Comparison of ENCODE assay signal across 11 cellular contexts in the genomic region with DNA sequence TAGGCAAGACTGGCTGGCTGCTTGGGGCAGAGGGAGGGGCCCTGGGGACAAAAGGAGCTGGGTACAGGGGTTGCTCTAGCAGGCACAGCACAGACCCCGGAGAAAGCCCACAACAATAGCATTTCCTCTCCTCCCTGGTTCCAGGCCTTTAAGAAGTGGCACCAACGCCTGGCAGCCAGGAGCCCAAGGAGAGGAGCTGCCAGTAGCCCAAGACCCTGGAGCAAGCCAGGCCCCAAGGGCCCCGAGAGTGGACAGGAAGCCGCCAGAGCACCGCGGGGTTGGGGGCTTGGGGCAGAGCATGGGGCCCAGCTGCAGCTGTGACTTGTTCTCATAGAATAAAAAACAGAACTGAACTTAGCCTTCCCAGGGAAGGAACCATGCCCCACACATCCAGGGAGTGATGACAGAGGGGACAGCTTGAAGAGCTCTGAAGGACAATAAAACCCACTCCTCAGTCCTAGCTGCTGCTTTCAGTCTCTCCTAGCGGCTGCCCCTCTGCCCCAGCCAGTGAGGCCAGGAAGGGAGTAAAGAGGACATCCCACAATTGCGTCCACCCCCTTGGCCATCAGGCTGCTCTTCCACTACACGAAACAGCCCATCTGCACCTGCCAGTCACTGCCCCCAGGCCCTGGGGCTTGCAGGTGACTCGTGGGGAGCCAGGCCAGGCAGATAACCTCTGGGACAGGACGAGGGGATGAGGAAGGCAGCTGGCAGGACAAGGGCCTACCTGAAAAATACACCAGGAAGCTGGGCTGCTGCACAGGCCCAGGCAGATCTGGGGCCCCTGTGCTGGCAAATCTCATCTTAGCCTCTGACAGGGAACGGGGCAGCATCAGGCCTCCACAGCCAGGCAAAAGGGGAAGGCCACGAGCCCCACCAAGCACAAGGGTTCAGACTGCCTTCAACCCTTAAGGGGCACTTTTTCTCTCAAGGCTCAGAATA. TPM values are rescaled to one million over a fixed set of nuclear protein-coding genes. Genes with fewer than 3 reads are reported as not detected.
DNase-seq lines count a peak whose midpoint lies in the region; ATAC-seq and TF ChIP-seq lines count a peak whose summit lies in the region.
"Had no signal": no experiment of that assay in that cellular context is flagged by ENCODE, and none has a peak within 500 bp of the region (broad histone marks: within the 10 kb centered on the region; RNA-seq: fewer than 3 reads in every experiment).

No MANE protein-coding gene starts in this region.

- H3K23me2 ChIP-seq in H9 (ENCODE audit: insufficient read length, low read depth, low read length, poor library complexity, severe bottlenecking) = no peaks in the 10 kb centered on the region

- H3K27ac ChIP-seq in H9 (ENCODE audit: insufficient read length, low read depth, low read length) = no peak overlapping the region
- peak overlapping the region; percentile 77 to 90 (median 86) for H3K27ac ChIP-seq in right lobe of liver
- no peak overlapping the region for H3K27ac ChIP-seq in effector memory CD4-positive, alpha-beta T cell (ENCODE audit: insufficient read depth, low read length, poor library complexity, severe bottlenecking)

- H3K4me3 ChIP-seq in right lobe of liver = no peak overlapping the region
- H3K4me3 ChIP-seq in effector memory CD4-positive, alpha-beta T cell (ENCODE audit: insufficient read depth, low read depth, low read length, poor library complexity, severe bottlenecking) = no peak overlapping the region

- no peak for TF ChIP-seq POLR2A in right lobe of liver (IDR thresholded peaks at IDR 0.05)

- H3K9ac ChIP-seq in H9 (ENCODE audit: extremely low read depth, insufficient read length, low read length) = no peak overlapping the region

- H3K27me3 Mint-ChIP-seq in H9 (ENCODE audit: low read depth) = peaks cover 1% of the 10 kb centered on the region; the same call in 1 of the 2 replicates
- no peaks in the 10 kb centered on the region for H3K27me3 Mint-ChIP-seq in chondrocyte (ENCODE audit: low read depth)
- no peaks in the 10 kb centered on the region for H3K27me3 Mint-ChIP-seq in stimulated activated memory B cell treated with anti-CD40 and anti-IgM and Interleukin-4, amounts not matched to agents 10 μg/mL and 1 μg/mL and 100 μg/mL, for 72 hours

- peak overlapping the region in 2 of 3 experiments; percentile 40 to 67; a peak in 2 of 7 replicates for H3K27ac Mint-ChIP-seq in H9
- H3K27ac Mint-ChIP-seq in chondrocyte (ENCODE audit: unreplicated experiment) = peak overlapping the region; percentile 27
- peak overlapping the region; percentile 74 for H3K27ac Mint-ChIP-seq in stimulated activated memory B cell treated with anti-CD40 and anti-IgM and Interleukin-4, amounts not matched to agents 10 μg/mL and 1 μg/mL and 100 μg/mL, for 72 hours

- H3K79me2 ChIP-seq in H9 (ENCODE audit: insufficient read depth, low read length) = no peaks in the 10 kb centered on the region

- no peak overlapping the region for H3T11ph ChIP-seq in H9 (ENCODE audit: low read length)

- H3K23ac ChIP-seq in H9 (ENCODE audit: insufficient read length, low read depth, low read length) = no peak overlapping the region

- H4K91ac ChIP-seq in H9 (ENCODE audit: insufficient read length, low read depth, low read length) = no peak overlapping the region

- H4K20me1 ChIP-seq in H9 (ENCODE audit: control insufficient read depth, insufficient read depth, insufficient read length) = no peaks in the 10 kb centered on the region

- no peak overlapping the region for H2BK20ac ChIP-seq in H9 (ENCODE audit: low read depth, low read length, poor library complexity, severe bottlenecking)

- H4K5ac ChIP-seq in H9 (ENCODE audit: insufficient read length, low read depth, low read length) = no peak overlapping the region

- peaks cover 6% of the 10 kb centered on the region; the same call in 1 of the 2 replicates for H3K4me1 ChIP-seq in H9 (ENCODE audit: insufficient read depth, low read length)
- peaks cover 0 to 44% (median 16%) of the 10 kb centered on the region in 4 donors for H3K4me1 ChIP-seq in right lobe of liver
- H3K4me1 ChIP-seq in effector memory CD4-positive, alpha-beta T cell (ENCODE audit: control insufficient read depth, insufficient read depth, low read length, poor library complexity, severe bottlenecking) = peaks cover 9% of the 10 kb centered on the region

- H2BK5ac ChIP-seq in H9 (ENCODE audit: insufficient read length, low read length) = no peak overlapping the region

- WGBS in H9 (ENCODE audit: extremely low coverage, insufficient read length, low lambda C conversion rate) = no CpG with 5 or more reads among the region's 13 CpGs
- WGBS in right lobe of liver (ENCODE audit: insufficient coverage, low coverage, low lambda C conversion rate, missing lambda C conversion rate) = 86% methylated on average over 4 of the region's 13 CpGs

- no peak for ATAC-seq in right lobe of liver
- ATAC-seq in stimulated activated memory B cell treated with anti-CD40 and anti-IgM and Interleukin-4, amounts not matched to agents 10 μg/mL and 1 μg/mL and 100 μg/mL, for 72 hours = no peak

- H3K18ac ChIP-seq in H9 (ENCODE audit: insufficient read length, low read depth, low read length) = no peak overlapping the region

- no peak overlapping the region for H4K8ac ChIP-seq in H9 (replicated peaks; ENCODE audit: insufficient read length, low read depth, low read length)

- H2BK15ac ChIP-seq in H9 (ENCODE audit: low read depth, low read length) = no peak overlapping the region

- H3K4me3 Mint-ChIP-seq in H9 (no peak overlapping the region), chondrocyte (ENCODE audit: unreplicated experiment) (no peak overlapping the region)
- no peak overlapping the region for H3K4me3 Mint-ChIP-seq in stimulated activated memory B cell treated with anti-CD40 and anti-IgM and Interleukin-4, amounts not matched to agents 10 μg/mL and 1 μg/mL and 100 μg/mL, for 72 hours

- H2BK120ac ChIP-seq in H9 (ENCODE audit: low read depth, low read length, poor library complexity, severe bottlenecking) = no peak overlapping the region

- no peak overlapping the region for H2AFZ ChIP-seq in H9 (ENCODE audit: low read length)

- intact Hi-C loops in right lobe of liver (cut with DNase I) = no loop called here

- H2AK5ac ChIP-seq in H9 (ENCODE audit: insufficient read length, low read length) = no peak overlapping the region

- H3K56ac ChIP-seq in H9 (ENCODE audit: insufficient read length, low read depth, low read length) = no peak overlapping the region

- H3K36me3 ChIP-seq in right lobe of liver = peaks cover 0 to 16% (median 7%) of the 10 kb centered on the region in 4 donors
- H3K36me3 ChIP-seq in effector memory CD4-positive, alpha-beta T cell (ENCODE audit: control insufficient read depth, insufficient read depth, low read length) = peaks cover 31% of the 10 kb centered on the region

- no peak for TF ChIP-seq CTCF in H9 (conservative IDR thresholded peaks at IDR 0.05)
- TF ChIP-seq CTCF in chondrocyte (IDR thresholded peaks at IDR 0.05) = no peak
- TF ChIP-seq CTCF in right lobe of liver (IDR thresholded peaks at IDR 0.05) = no peak

- H3K79me1 ChIP-seq in H9 (ENCODE audit: insufficient read depth, low read depth, low read length, poor library complexity, severe bottlenecking) = no peaks in the 10 kb centered on the region

- H3K4me1 Mint-ChIP-seq in H9 (peaks cover 25 to 31% of the 10 kb centered on the region in 2 experiments), chondrocyte (ENCODE audit: low read depth) (peaks cover 42% of the 10 kb centered on the region)
- H3K4me1 Mint-ChIP-seq in stimulated activated memory B cell treated with anti-CD40 and anti-IgM and Interleukin-4, amounts not matched to agents 10 μg/mL and 1 μg/mL and 100 μg/mL, for 72 hours = peaks cover 45% of the 10 kb centered on the region

- peaks cover 5 to 26% (median 19%) of the 10 kb centered on the region in 3 experiments; a peak in 5 of 7 replicates for H3K36me3 Mint-ChIP-seq in H9 (ENCODE audit: insufficient read depth in 1 of 3, low read depth in 3 of 3)
- peaks cover 9% of the 10 kb centered on the region for H3K36me3 Mint-ChIP-seq in chondrocyte (ENCODE audit: low read depth)
- H3K36me3 Mint-ChIP-seq in stimulated activated memory B cell treated with anti-CD40 and anti-IgM and Interleukin-4, amounts not matched to agents 10 μg/mL and 1 μg/mL and 100 μg/mL, for 72 hours = peaks cover 32% of the 10 kb centered on the region

- H3K14ac ChIP-seq in H9 (ENCODE audit: insufficient read depth, low read length) = no peak overlapping the region; the same call in 1 of the 2 replicates

- DNase-seq in H9 = no peak
- no peak for DNase-seq in chondrocyte (ENCODE audit: low spot score)
- DNase-seq in right lobe of liver = no peak
- DNase-seq in activated CD8-positive, alpha-beta memory T cell treated with anti-CD3 and anti-CD28 coated beads for 24 hours = no peak
- no peak for DNase-seq in GF-D8 (lab: John Stamatoyannopoulos, UW)
- DNase-seq in effector memory CD4-positive, alpha-beta T cell = no peak
- DNase-seq in anterior cingulate cortex (lab: John Stamatoyannopoulos, UW) = no peak
- DNase-seq: HCEC 1CT, NCI-H345, SIG-M5 had no signal

- no peak overlapping the region for H2BK12ac ChIP-seq in H9 (ENCODE audit: insufficient read length, low read depth, low read length)

- no peak overlapping the region for H3K4ac ChIP-seq in H9 (ENCODE audit: low read depth, low read length)

- H3K9me3 ChIP-seq in H9 (ENCODE audit: control insufficient read depth, low read depth, low read length) (no peaks in the 10 kb centered on the region), right lobe of liver (no peaks in the 10 kb centered on the region)
- H3K9me3 ChIP-seq in effector memory CD4-positive, alpha-beta T cell (ENCODE audit: control insufficient read depth, low read length) = no peaks in the 10 kb centered on the region

- H3K9me3 Mint-ChIP-seq in H9 (no peaks in the 10 kb centered on the region), chondrocyte (ENCODE audit: low read depth) (no peaks in the 10 kb centered on the region)
- no peaks in the 10 kb centered on the region for H3K9me3 Mint-ChIP-seq in stimulated activated memory B cell treated with anti-CD40 and anti-IgM and Interleukin-4, amounts not matched to agents 10 μg/mL and 1 μg/mL and 100 μg/mL, for 72 hours

- H3K27me3 ChIP-seq in H9 (ENCODE audit: insufficient read depth, low read length) (no peaks in the 10 kb centered on the region), right lobe of liver (no peaks in the 10 kb centered on the region)
- H3K27me3 ChIP-seq in effector memory CD4-positive, alpha-beta T cell (replicated peaks; ENCODE audit: control insufficient read depth, insufficient read depth, low read length, poor library complexity, severe bottlenecking) = no peaks in the 10 kb centered on the region

- H3K4me2 ChIP-seq in H9 (ENCODE audit: insufficient read depth, insufficient read length, low read length) = no peak overlapping the region

RNA-seq across cellular contexts. Expression of a gene that starts 16.4 kb away (rescaled TPM):
- 18.2 and 18.4 TPM in 2 replicates for total RNA-seq in H9 (2021)
- 18.2 to 23.3 TPM (median 22.3 TPM) in 3 replicates for total RNA-seq in chondrocyte
- total RNA-seq in right lobe of liver = 10 to 100 TPM; 10.6 to 20.1 (median 15.6) TPM

RNA-seq across cellular contexts. Expression of a gene that starts 16.6 kb away (rescaled TPM):
- total RNA-seq in H9 (2021) (20.5 and 20.7 TPM in 2 replicates), chondrocyte (20.7 to 22.2 TPM (median 21.7 TPM) in 3 replicates), right lobe of liver (10 to 100 TPM in 2 of 6 experiments, 1 to 10 TPM in 4; 4.2 to 12.7 (median 9.2) TPM)

RNA-seq across cellular contexts. Expression of a gene that starts 27.4 kb away (rescaled TPM):
- total RNA-seq in H9 (2021) = 0.39 TPM in 1 of 2 replicates, not detected in the other
- total RNA-seq in chondrocyte = 0.36 TPM in 1 of 3 replicates, not detected in the others
- not detected for total RNA-seq in right lobe of liver

RNA-seq across cellular contexts. Expression of a gene that starts 53.5 kb away (rescaled TPM):
- 58.8 and 60.9 TPM in 2 replicates for total RNA-seq in H9 (2021)
- 19.8 to 25.5 TPM (median 23.8 TPM) in 3 replicates for total RNA-seq in chondrocyte
- total RNA-seq in right lobe of liver = 10 to 100 TPM in 3 of 6 experiments, 1 to 10 TPM in 3; 6.4 to 20.5 (median 11.4) TPM

RNA-seq across cellular contexts. Expression of a gene that starts 58.2 kb away (rescaled TPM):
- total RNA-seq in H9 (2021) (not detected in 2 replicates), chondrocyte (not detected in 3 replicates), right lobe of liver (1 to 10 TPM in 2 of 6 experiments, under 1 TPM in 2, not detected in 2; 0.27 to 2.3 (median 1.3) TPM)

Comparison
In these comparisons a context has a peak if more than half of its experiments do, and no peak if none do; other contexts are left out.
1. H3K27ac ChIP-seq: peak in right lobe of liver (3 of 3); none in H9 (single experiment) and effector memory CD4-positive, alpha-beta T cell (single experiment).
2. Peak in every context shown above with its lines, with median percentiles within 50 percentile points of each other: H3K27ac Mint-ChIP-seq.